Comparison of ENCODE assay signal across 10 cellular contexts in genomic region chr2:105969552-105969951, GRCh38.
A peak's percentile ranks its signal among the peaks of the same experiment; 100 is the strongest.
DNase-seq lines count a peak whose midpoint lies in the region; ATAC-seq, FAIRE-seq and TF ChIP-seq lines count a peak whose summit lies in the region.
"Had no signal": no experiment of that assay in that cellular context is flagged by ENCODE, and none has a peak within 500 bp of the region (broad histone marks: within the 10 kb centered on the region; RNA-seq: fewer than 3 reads in every experiment).

No MANE protein-coding gene starts in this region.

- H3K9me3 ChIP-seq in WERI-Rb-1 (ENCODE audit: severe bottlenecking) (no peaks in the 10 kb centered on the region), keratinocyte (ENCODE audit: control insufficient read depth, low read depth, low read length) (no peaks in the 10 kb centered on the region)
- H3K9me3 ChIP-seq: thoracic aorta had no signal

- H3K27me3 ChIP-seq in WERI-Rb-1 (ENCODE audit: insufficient read depth, low read depth, severe bottlenecking) (no peaks in the 10 kb centered on the region), keratinocyte (ENCODE audit: control insufficient read depth, extremely low read depth, insufficient read depth, low read length) (no peaks in the 10 kb centered on the region)

- DNase-seq in NCI-H524 (lab: John Stamatoyannopoulos, UW) (peak; percentile 9 to 64), NCI-H524 treated with DMSO at 0.1 percent for 48 hours (lab: John Stamatoyannopoulos, UW) (no peak), HT1080 (ENCODE audit: low read depth) (peak; percentile 52), WERI-Rb-1 (peak; percentile 65), keratinocyte (ENCODE audit: low read depth, low spot score) (no peak), EL (no peak)
- DNase-seq: small intestine had no signal

- no peaks in the 10 kb centered on the region for H3K9me1 ChIP-seq in keratinocyte (ENCODE audit: control insufficient read depth, extremely low read depth, insufficient read depth, low read length)

- dilution Hi-C loops in keratinocyte (cut with MboI; ENCODE audit: extremely low pct_ligation_motif_present, low sequenced_read_pairs): no loop called here

- ATAC-seq in GM21825 (IDR thresholded peaks at IDR 0.05; ENCODE audit: unreplicated experiment) (no peak), HG03159 (IDR thresholded peaks at IDR 0.05; ENCODE audit: unreplicated experiment) (no peak)

- no peaks in the 10 kb centered on the region for H4K20me1 ChIP-seq in keratinocyte (ENCODE audit: control insufficient read depth, extremely low read depth, insufficient read depth, low read length)

- H3K36me3 ChIP-seq in WERI-Rb-1 (no peaks in the 10 kb centered on the region), keratinocyte (ENCODE audit: control insufficient read depth in 2 of 2, extremely low read depth in 1 of 2, insufficient read depth in 2 of 2, low read length in 2 of 2) (no peaks in the 10 kb centered on the region)
- H3K36me3 ChIP-seq: thoracic aorta had no signal

- no peak overlapping the region for H3K4me2 ChIP-seq in keratinocyte (ENCODE audit: control insufficient read depth, extremely low read depth, insufficient read depth, low read depth, low read length)

- peak; percentile 91 for TF ChIP-seq CTCF in WERI-Rb-1 (IDR thresholded peaks at IDR 0.05; ENCODE audit: low read depth, low read length)
- peak; percentile 26 to 52 (median 33) for TF ChIP-seq CTCF in keratinocyte (optimal IDR thresholded peaks at IDR 0.05 in 1 of 3, IDR thresholded peaks at IDR 0.05 in 1 of 3, conservative IDR thresholded peaks at IDR 0.05 in 1 of 3; ENCODE audit: extremely low read depth in 1 of 3, insufficient read depth in 2 of 3, low read length in 3 of 3)

- no peaks in the 10 kb centered on the region for H3K79me2 ChIP-seq in keratinocyte (ENCODE audit: control insufficient read depth, insufficient read depth, low read length)

- H2AFZ ChIP-seq in keratinocyte (ENCODE audit: control insufficient read depth, low read length): no peak overlapping the region

- no peaks in the 10 kb centered on the region for H3K4me1 ChIP-seq in keratinocyte (ENCODE audit: control insufficient read depth, extremely low read depth, insufficient read depth, low read length)

- no peak overlapping the region for H3K9ac ChIP-seq in keratinocyte (ENCODE audit: control insufficient read depth, extremely low read depth, insufficient read depth, low read length)

- no peak overlapping the region for H3K27ac ChIP-seq in WERI-Rb-1
- H3K27ac ChIP-seq in keratinocyte (ENCODE audit: control insufficient read depth, insufficient read depth, low read length): no peak overlapping the region
- H3K27ac ChIP-seq: thoracic aorta had no signal

- FAIRE-seq in keratinocyte (lab: Jason Lieb, UNC): no peak
- FAIRE-seq: small intestine had no signal

- H3K4me3 ChIP-seq in WERI-Rb-1 (ENCODE audit: low read depth, low read length): no peak overlapping the region
- H3K4me3 ChIP-seq in keratinocyte (ENCODE audit: control insufficient read depth in 2 of 3, extremely low read depth in 1 of 3, insufficient read depth in 2 of 3, low read depth in 1 of 3, low read length in 3 of 3): no peak overlapping the region
- H3K4me3 ChIP-seq: thoracic aorta had no signal

Comparison
In these comparisons a context has a peak if more than half of its experiments do, and no peak if none do; other contexts are left out.
1. DNase-seq: peak in NCI-H524 (2 of 2), HT1080 (single experiment) and WERI-Rb-1 (single experiment); none in NCI-H524 treated with DMSO at 0.1 percent for 48 hours (single experiment), keratinocyte (single experiment) and EL (single experiment).